21 cellular contexts compared by ENCODE assay signal in genomic region chr6:21198032-21198640, GRCh38.
DNase-seq lines count a peak whose midpoint lies in the region; ATAC-seq and TF ChIP-seq lines count a peak whose summit lies in the region.
"Had no signal": no experiment of that assay in that cellular context is flagged by ENCODE, and none has a peak within 500 bp of the region (broad histone marks: within the 10 kb centered on the region; RNA-seq: fewer than 3 reads in every experiment).

No MANE protein-coding gene starts in this region.

- H3K27me3 Mint-ChIP-seq in endothelial cell (ENCODE audit: unreplicated experiment) (no peaks in the 10 kb centered on the region), CD14-positive monocyte (ENCODE audit: low read depth in 3 of 3) (no peaks in the 10 kb centered on the region)
- no peaks in the 10 kb centered on the region for H3K27me3 Mint-ChIP-seq in stimulated activated memory B cell treated with anti-CD40 and anti-IgM and Interleukin-4, amounts not matched to agents 10 μg/mL and 1 μg/mL and 100 μg/mL, for 72 hours
- H3K27me3 Mint-ChIP-seq: CD8-positive, alpha-beta memory T cell; IgD-negative memory B cell had no signal

- H3K4me1 ChIP-seq in breast epithelium, result no peaks in the 10 kb centered on the region
- H3K4me1 ChIP-seq: psoas muscle, suprapubic skin had no signal

- ATAC-seq in GM18511 (IDR thresholded peaks at IDR 0.05; ENCODE audit: unreplicated experiment) (peak; percentile 50), HG03571 (IDR thresholded peaks at IDR 0.05; ENCODE audit: unreplicated experiment) (peak; percentile 52)
- peak; percentile 64 for ATAC-seq in stimulated activated memory B cell treated with anti-CD40 and anti-IgM and Interleukin-4, amounts not matched to agents 10 μg/mL and 1 μg/mL and 100 μg/mL, for 72 hours
- ATAC-seq: left lung, psoas muscle, Right ventricle myocardium inferior had no signal

- no peaks in the 10 kb centered on the region for H3K9me3 Mint-ChIP-seq in endothelial cell (ENCODE audit: unreplicated experiment)
- H3K9me3 Mint-ChIP-seq in stimulated activated memory B cell treated with anti-CD40 and anti-IgM and Interleukin-4, amounts not matched to agents 10 μg/mL and 1 μg/mL and 100 μg/mL, for 72 hours, result peaks cover 5% of the 10 kb centered on the region
- H3K9me3 Mint-ChIP-seq in CD14-positive monocyte, result peaks cover 0 to 5% (median 0%) of the 10 kb centered on the region in 7 donors

- no peaks in the 10 kb centered on the region for H3K36me3 ChIP-seq in breast epithelium
- H3K36me3 ChIP-seq: left lung, MG63, suprapubic skin, vagina had no signal

- peaks cover under 1% of the 10 kb centered on the region for H3K36me3 Mint-ChIP-seq in endothelial cell (ENCODE audit: low read depth, unreplicated experiment)
- peaks cover 61% of the 10 kb centered on the region for H3K36me3 Mint-ChIP-seq in stimulated activated memory B cell treated with anti-CD40 and anti-IgM and Interleukin-4, amounts not matched to agents 10 μg/mL and 1 μg/mL and 100 μg/mL, for 72 hours
- H3K36me3 Mint-ChIP-seq in CD14-positive monocyte, result peaks cover 9 to 16% of the 10 kb centered on the region in 2 donors

- no peaks in the 10 kb centered on the region for H3K27me3 ChIP-seq in breast epithelium
- H3K27me3 ChIP-seq: dorsolateral prefrontal cortex, left lung, MG63, suprapubic skin, vagina had no signal

- no peak for TF ChIP-seq POLR2A in breast epithelium (IDR thresholded peaks at IDR 0.05)

- no peak overlapping the region for H3K27ac ChIP-seq in breast epithelium
- H3K27ac ChIP-seq: epithelial cell of prostate, left lung, psoas muscle, suprapubic skin, vagina had no signal

- intact Hi-C loops in CD14-positive monocyte (cut with micrococcal nuclease) (no loop called here), breast epithelium (cut with DNase I; ENCODE audit: low total_unique reads) (no loop called here)

- H3K9me3 ChIP-seq in breast epithelium, result no peaks in the 10 kb centered on the region
- H3K9me3 ChIP-seq: left lung, MG63, psoas muscle, suprapubic skin, vagina had no signal

- H3K4me1 Mint-ChIP-seq in endothelial cell (ENCODE audit: unreplicated experiment) (peaks cover 59% of the 10 kb centered on the region), CD14-positive monocyte (peaks cover 14% of the 10 kb centered on the region)
- H3K4me1 Mint-ChIP-seq in stimulated activated memory B cell treated with anti-CD40 and anti-IgM and Interleukin-4, amounts not matched to agents 10 μg/mL and 1 μg/mL and 100 μg/mL, for 72 hours, result peaks cover 40% of the 10 kb centered on the region

- H3K4me3 Mint-ChIP-seq in endothelial cell (ENCODE audit: unreplicated experiment) (no peak overlapping the region), CD14-positive monocyte (no peak overlapping the region)
- no peak overlapping the region for H3K4me3 Mint-ChIP-seq in stimulated activated memory B cell treated with anti-CD40 and anti-IgM and Interleukin-4, amounts not matched to agents 10 μg/mL and 1 μg/mL and 100 μg/mL, for 72 hours
- H3K4me3 Mint-ChIP-seq: CD8-positive, alpha-beta memory T cell had no signal

- H3K27ac Mint-ChIP-seq in endothelial cell (ENCODE audit: unreplicated experiment) (peak overlapping the region; percentile 55), CD14-positive monocyte (no peak overlapping the region)
- peak overlapping the region; percentile 65 for H3K27ac Mint-ChIP-seq in stimulated activated memory B cell treated with anti-CD40 and anti-IgM and Interleukin-4, amounts not matched to agents 10 μg/mL and 1 μg/mL and 100 μg/mL, for 72 hours
- H3K27ac Mint-ChIP-seq: IgD-negative memory B cell had no signal

- TF ChIP-seq CTCF in endothelial cell (IDR thresholded peaks at IDR 0.05; ENCODE audit: unreplicated experiment) (no peak), CD14-positive monocyte (IDR thresholded peaks at IDR 0.05) (no peak), breast epithelium (IDR thresholded peaks at IDR 0.05) (no peak)

- DNase-seq in endothelial cell (ENCODE audit: low spot score), result no peak
- DNase-seq in CD14-positive monocyte (ENCODE audit: low spot score), result no peak
- DNase-seq in breast epithelium (ENCODE audit: low spot score in 2 of 2), result no peak
- no peak for DNase-seq in NCI-H2227 treated with DMSO at 0.1 percent for 48 hours (lab: John Stamatoyannopoulos, UW)
- DNase-seq: activated CD4-positive, alpha-beta T cell treated with anti-CD3 and anti-CD28 coated beads for 48 hours; activated naive CD4-positive, alpha-beta T cell treated with anti-CD3 and anti-CD28 coated beads, Interleukin-2, amount 50 U/mL, for 16 hours; CD8-positive, alpha-beta memory T cell; DMS53; dorsolateral prefrontal cortex; left lung; MG63; NCI-H1436 treated with DMSO at 0.1 percent for 48 hours; psoas muscle had no signal

- no peak overlapping the region for H3K4me3 ChIP-seq in breast epithelium
- H3K4me3 ChIP-seq: dorsolateral prefrontal cortex, left lung, MG63, psoas muscle, suprapubic skin, vagina had no signal

Comparison
In these comparisons a context has a peak if more than half of its experiments do, and no peak if none do; other contexts are left out.
1. H3K27ac Mint-ChIP-seq: peak in endothelial cell (single experiment) and stimulated activated memory B cell treated with anti-CD40 and anti-IgM and Interleukin-4, amounts not matched to agents 10 μg/mL and 1 μg/mL and 100 μg/mL, for 72 hours (single experiment); none in CD14-positive monocyte (0 of 7).
2. Peak in every context shown above with its lines, with median percentiles within 50 percentile points of each other: ATAC-seq.